In genomic region chr19:28519218-28519779, GRCh38 we compare ENCODE assay signal across 1 cellular context.
A peak's percentile ranks its signal among the peaks of the same experiment; 100 is the strongest.
TF ChIP-seq lines count a peak whose summit lies in the region.

No MANE protein-coding gene starts in this region.

TF ChIP-seq in K562, 482 proteins besides CTCF, POLR2A, EP300 and RAD21 (continued from another document):
- TF ChIP-seq HNRNPH1 (optimal IDR thresholded peaks at IDR 0.05; ENCODE audit: low read depth, low read length) (no peak), ZNF395 (CRISPR knock-in tag; IDR thresholded peaks at IDR 0.05) (peak; percentile 61; the same call in 1 of the 2 replicates), KDM1A (IDR thresholded peaks at IDR 0.05) (peak; percentile 44 to 71; a peak in 3 of 4 replicates), ELF1 (tag; IDR thresholded peaks at IDR 0.05) (no peak), ZBTB43 (CRISPR knock-in tag; IDR thresholded peaks at IDR 0.05) (no peak), GTF2A2 (tag; IDR thresholded peaks at IDR 0.05) (0 out of 2 replicates have a peak, but pooled peaks have one; percentile 38), ZFP36 (IDR thresholded peaks at IDR 0.05; ENCODE audit: low read depth, low read length, partially characterized antibody) (peak; percentile 60), HCFC1 (IDR thresholded peaks at IDR 0.05; ENCODE audit: low read depth, low read length) (no peak), SMAD4 (CRISPR knock-in tag; conservative IDR thresholded peaks at IDR 0.05) (peak; percentile 73), STAT5A (IDR thresholded peaks at IDR 0.05; ENCODE audit: borderline replicate concordance, low read length) (no peak), ERF (CRISPR knock-in tag; IDR thresholded peaks at IDR 0.05) (0 out of 2 replicates have a peak, but pooled peaks have one; percentile 57), BACH1 (tag; IDR thresholded peaks at IDR 0.05) (peak; percentile 56; the same call in 1 of the 2 replicates), RBBP5 (IDR thresholded peaks at IDR 0.05; ENCODE audit: borderline replicate concordance, insufficient read depth, low read length, poor library complexity, severe bottlenecking) (peak; percentile 4), PHF21A (IDR thresholded peaks at IDR 0.05; ENCODE audit: borderline replicate concordance, low read depth) (peak; percentile 22; the same call in 1 of the 2 replicates), IRF1 (CRISPR knock-in tag; IDR thresholded peaks at IDR 0.05; ENCODE audit: borderline replicate concordance) (no peak), ZNF41 (CRISPR knock-in tag; conservative IDR thresholded peaks at IDR 0.05) (no peak)
TF ChIP-seq in K562: peak in this region for 20.
